ENCODE assay signal across 21 cellular contexts in genomic region chr17:57830880-57831279, GRCh38.
"Had no signal": no experiment of that assay in that cellular context is flagged by ENCODE, and none has a peak within 500 bp of the region (broad histone marks: within the 10 kb centered on the region; RNA-seq: fewer than 3 reads in every experiment).

No MANE protein-coding gene starts in this region.

- H3K4me3 ChIP-seq: dorsolateral prefrontal cortex, gastrocnemius medialis, left lung, stomach, thyroid gland had no signal

- H3K27ac Mint-ChIP-seq: natural killer cell; progenitor cell of endocrine pancreas; stimulated activated effector memory CD8-positive, alpha-beta T cell treated with anti-CD3 and anti-CD28 coated beads, Interleukin-12 subunit alpha, Interleukin-12 subunit beta, amount 100 ng/mL, for 72 hours; type B pancreatic cell had no signal

- H3K4me1 Mint-ChIP-seq: natural killer cell had no signal

- H3K9ac ChIP-seq: parathyroid adenoma had no signal

- H3K27ac ChIP-seq: epithelial cell of prostate, left lung, parathyroid adenoma, thyroid gland had no signal

- ATAC-seq: esophagus mucosa; gastrocnemius medialis; left cardiac atrium; left lung; natural killer cell; sciatic nerve; stimulated activated effector memory CD8-positive, alpha-beta T cell treated with anti-CD3 and anti-CD28 coated beads, Interleukin-12 subunit alpha, Interleukin-12 subunit beta, amount 100 ng/mL, for 72 hours had no signal

- H3K9me3 ChIP-seq: gastrocnemius medialis, left lung, stomach, thyroid gland had no signal

- H3K4me3 Mint-ChIP-seq: natural killer cell; stimulated activated effector memory CD8-positive, alpha-beta T cell treated with anti-CD3 and anti-CD28 coated beads, Interleukin-12 subunit alpha, Interleukin-12 subunit beta, amount 100 ng/mL, for 72 hours; type B pancreatic cell had no signal

- H2AFZ ChIP-seq: parathyroid adenoma had no signal

- H3K36me3 Mint-ChIP-seq: natural killer cell; stimulated activated effector memory CD8-positive, alpha-beta T cell treated with anti-CD3 and anti-CD28 coated beads, Interleukin-12 subunit alpha, Interleukin-12 subunit beta, amount 100 ng/mL, for 72 hours; type B pancreatic cell had no signal

- H3K27me3 ChIP-seq: dorsolateral prefrontal cortex, gastrocnemius medialis, left lung, stomach, thyroid gland had no signal

- DNase-seq: dorsolateral prefrontal cortex; effector CD4-positive, alpha-beta T cell; foreskin fibroblast; gastrocnemius medialis; head of caudate nucleus; left cardiac atrium; left lung; mammary epithelial cell; natural killer cell; stimulated activated CD4-positive, alpha-beta T cell treated with anti-CD3 and anti-CD28 coated beads, Interleukin-2, amount 100 ng/mL, for 24 hours; stimulated activated CD4-positive, alpha-beta T cell treated with anti-CD3 and anti-CD28 coated beads, Interleukin-4, amount 100 ng/mL, for 24 hours; stimulated activated naive CD4-positive, alpha-beta T cell treated with Interleukin-2 at 50 U/mL for 16 hours; stomach; thyroid gland had no signal

- H3K36me3 ChIP-seq: gastrocnemius medialis, left lung, stomach, thyroid gland had no signal
